8 cellular contexts compared by ENCODE assay signal in the genomic region with DNA sequence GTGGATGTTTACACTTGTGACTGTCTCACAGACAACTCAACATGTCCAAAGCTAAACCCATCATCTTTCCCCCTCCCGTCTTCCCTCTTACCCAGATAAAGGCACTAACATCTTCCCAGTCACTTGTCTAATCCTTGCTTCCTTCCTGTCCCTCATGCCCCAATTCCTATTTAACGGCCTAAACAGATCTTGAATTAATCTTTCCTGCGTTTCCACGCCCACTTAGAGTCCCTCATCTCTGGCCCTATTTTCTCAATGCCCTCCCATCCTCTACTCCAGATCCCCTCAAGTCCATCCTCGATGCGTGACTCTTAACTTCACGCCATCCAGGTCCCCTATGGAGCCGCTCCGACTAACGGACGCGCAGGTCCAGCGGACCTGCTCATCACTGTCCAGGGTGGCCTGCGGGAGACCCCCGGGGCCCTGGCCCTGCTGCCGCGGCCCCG. TPM values are rescaled to one million over a fixed set of nuclear protein-coding genes. Genes with fewer than 3 reads are reported as not detected.
A peak's percentile ranks its signal among the peaks of the same experiment; 100 is the strongest.
DNase-seq lines count a peak whose midpoint lies in the region; ATAC-seq and TF ChIP-seq lines count a peak whose summit lies in the region.

No MANE protein-coding gene starts in this region.

- H3K79me1 ChIP-seq in neuronal stem cell (ENCODE audit: low read depth, low read length), result no peaks in the 10 kb centered on the region

- H3K27ac ChIP-seq in PC-3 (ENCODE audit: low read length) (peak overlapping the region; percentile 50), neuronal stem cell (replicated peaks; ENCODE audit: low read length) (peak overlapping the region; percentile 80)

- H3K4me2 ChIP-seq in PC-3 (ENCODE audit: low read length) (peak overlapping the region; percentile 86), neuronal stem cell (ENCODE audit: insufficient read depth, low read length, poor library complexity, severe bottlenecking) (peak overlapping the region; percentile 71)

- peaks cover 52% of the 10 kb centered on the region for H3K4me1 Mint-ChIP-seq in T-helper 2 cell treated with Interferon-gamma antibody and Interleukin-4, amounts not matched to agents 5 μg/mL and 100 μg/mL, for 36 hours (ENCODE audit: low read depth)

- H3K4me3 Mint-ChIP-seq in T-helper 2 cell treated with Interferon-gamma antibody and Interleukin-4, amounts not matched to agents 5 μg/mL and 100 μg/mL, for 36 hours, result peak overlapping the region; percentile 93

- H4K8ac ChIP-seq in neuronal stem cell (ENCODE audit: low read depth, low read length), result peak overlapping the region; percentile 97

- no peak overlapping the region for H2BK15ac ChIP-seq in neuronal stem cell (ENCODE audit: low read length)

- CTCF ChIA-PET in PC-3 (lab: Charles Lee), result no interaction called here

- peak overlapping the region; percentile 83 for H2BK5ac ChIP-seq in neuronal stem cell (ENCODE audit: low read length)

- H2BK120ac ChIP-seq in neuronal stem cell (ENCODE audit: low read depth, low read length), result peak overlapping the region; percentile 69

- H3K23ac ChIP-seq in neuronal stem cell (ENCODE audit: low read depth, low read length, poor library complexity), result peak overlapping the region; percentile 100

- no peak overlapping the region for H2BK12ac ChIP-seq in neuronal stem cell (ENCODE audit: low read length)

- ATAC-seq in PC-3 (no peak), GM21717 (IDR thresholded peaks at IDR 0.05; ENCODE audit: unreplicated experiment) (no peak)

- H3K4me1 ChIP-seq in PC-3 (ENCODE audit: insufficient read depth, low read length) (peaks cover 18% of the 10 kb centered on the region; the same call in 1 of the 2 replicates), endocrine pancreas (ENCODE audit: control insufficient read depth, insufficient read depth, low read length) (no peaks in the 10 kb centered on the region), neuronal stem cell (ENCODE audit: control insufficient read depth in 2 of 2, insufficient read depth in 1 of 2, low read depth in 1 of 2, low read length in 2 of 2) (peaks cover 5 to 8% of the 10 kb centered on the region in 2 donors)

- TF ChIP-seq CTCF in PC-3 (conservative IDR thresholded peaks at IDR 0.05; ENCODE audit: low read depth, low read length), result no peak

- BruUV-seq in PC-3 (replicated peaks; lab: Mats Ljungman, UMichigan), result no TSS peak

- peaks cover 5% of the 10 kb centered on the region for H3K27me3 Mint-ChIP-seq in T-helper 2 cell treated with Interferon-gamma antibody and Interleukin-4, amounts not matched to agents 5 μg/mL and 100 μg/mL, for 36 hours (ENCODE audit: low read depth)

- H3K79me2 ChIP-seq in PC-3 (ENCODE audit: low read length), result peaks cover 25% of the 10 kb centered on the region

- H2AFZ ChIP-seq in PC-3 (ENCODE audit: low read length), result peak overlapping the region; percentile 91
- H2AFZ ChIP-seq in neuronal stem cell (ENCODE audit: low read length), result peak overlapping the region; percentile 95

- H3K27me3 ChIP-seq in PC-3 (ENCODE audit: low read length) (no peaks in the 10 kb centered on the region), endocrine pancreas (ENCODE audit: control insufficient read depth, insufficient read depth, low read length) (no peaks in the 10 kb centered on the region), neuronal stem cell (ENCODE audit: control insufficient read depth in 3 of 3, insufficient read depth in 3 of 3, low read depth in 1 of 3, low read length in 3 of 3) (no peaks in the 10 kb centered on the region)

- H3K9me3 ChIP-seq in PC-3 (ENCODE audit: low read length) (no peaks in the 10 kb centered on the region), endocrine pancreas (ENCODE audit: control insufficient read depth, low read length) (no peaks in the 10 kb centered on the region), neuronal stem cell (replicated peaks in 1 of 2; ENCODE audit: control insufficient read depth in 2 of 2, insufficient read depth in 1 of 2, low read depth in 1 of 2, low read length in 2 of 2) (no peaks in the 10 kb centered on the region)

- peaks cover 7% of the 10 kb centered on the region; the same call in 1 of the 2 replicates for H3K36me3 ChIP-seq in PC-3 (ENCODE audit: low read depth, low read length)
- no peaks in the 10 kb centered on the region for H3K36me3 ChIP-seq in endocrine pancreas (ENCODE audit: control insufficient read depth, insufficient read depth, low read length)
- H3K36me3 ChIP-seq in neuronal stem cell (replicated peaks in 1 of 2; ENCODE audit: control insufficient read depth in 2 of 2, insufficient read depth in 2 of 2, low read length in 2 of 2), result peaks cover 3 to 13% of the 10 kb centered on the region in 2 donors

- DNase-seq in T-helper 2 cell treated with Interferon-gamma antibody and Interleukin-4, amounts not matched to agents 5 μg/mL and 100 μg/mL, for 36 hours (ENCODE audit: low spot score), result no peak
- DNase-seq in T-helper 2 cell, result no peak
- no peak for DNase-seq in PC-3
- DNase-seq in neuronal stem cell (ENCODE audit: low spot score), result no peak
- no peak for DNase-seq in DMS114 treated with DMSO at 0.1 percent for 48 hours (lab: John Stamatoyannopoulos, UW; ENCODE audit: unreplicated experiment)
- DNase-seq in activated effector memory CD4-positive, alpha-beta T cell treated with Interleukin-2 at 50 U/mL for 16 hours, result no peak

- H3K9me2 ChIP-seq in PC-3 (replicated peaks; ENCODE audit: low read length), result no peaks in the 10 kb centered on the region

- POLR2A ChIA-PET in PC-3 (lab: Charles Lee; ENCODE audit: unreplicated experiment), result no interaction called here

- peak overlapping the region; percentile 94 for H3K18ac ChIP-seq in neuronal stem cell (ENCODE audit: low read length)

- no peak overlapping the region for H2AK5ac ChIP-seq in neuronal stem cell (ENCODE audit: low read depth, low read length)

- H3K9ac ChIP-seq in PC-3 (ENCODE audit: low read length), result peak overlapping the region; percentile 96
- peak overlapping the region; percentile 67 for H3K9ac ChIP-seq in endocrine pancreas (ENCODE audit: control insufficient read depth, insufficient read depth, low read length)
- peak overlapping the region; percentile 96 for H3K9ac ChIP-seq in neuronal stem cell (ENCODE audit: low read depth, low read length, poor library complexity)

- no CpG with 5 or more reads among the region's 18 CpGs for WGBS in neuronal stem cell (ENCODE audit: extremely low coverage in 2 of 2, insufficient read length in 2 of 2, insufficient replicate concordance in 1 of 2), 2 donors

- H3K36me3 Mint-ChIP-seq in T-helper 2 cell treated with Interferon-gamma antibody and Interleukin-4, amounts not matched to agents 5 μg/mL and 100 μg/mL, for 36 hours (ENCODE audit: low read depth), result peaks cover 14% of the 10 kb centered on the region

- peak overlapping the region; percentile 87 for H3K27ac Mint-ChIP-seq in T-helper 2 cell treated with Interferon-gamma antibody and Interleukin-4, amounts not matched to agents 5 μg/mL and 100 μg/mL, for 36 hours

- no peak overlapping the region for H3K4ac ChIP-seq in neuronal stem cell (ENCODE audit: low read length)

- H4K91ac ChIP-seq in neuronal stem cell (ENCODE audit: low read depth, low read length, poor library complexity), result no peak overlapping the region

- peak overlapping the region; percentile 93 for H3K4me3 ChIP-seq in PC-3 (ENCODE audit: low read length)
- peak overlapping the region; percentile 76 for H3K4me3 ChIP-seq in endocrine pancreas (ENCODE audit: control insufficient read depth, insufficient read depth, low read length)
- H3K4me3 ChIP-seq in neuronal stem cell (ENCODE audit: low read length in 2 of 2), result peak overlapping the region; percentile 84 to 85

- intact Hi-C loops in PC-3 (cut with micrococcal nuclease), result loop anchor here (2.0 to 5.0 kb wide), 2 partner anchors 47 to 198 kb away; no protein-coding TSS in a partner anchor

- H4K20me1 ChIP-seq in PC-3 (ENCODE audit: low read length), result no peaks in the 10 kb centered on the region

- peaks cover 4% of the 10 kb centered on the region for H3K9me3 Mint-ChIP-seq in T-helper 2 cell treated with Interferon-gamma antibody and Interleukin-4, amounts not matched to agents 5 μg/mL and 100 μg/mL, for 36 hours

- H3F3A ChIP-seq in PC-3 (ENCODE audit: low read length, unreplicated experiment), result no peaks in the 10 kb centered on the region

- peak overlapping the region; percentile 96 for H3K14ac ChIP-seq in neuronal stem cell (ENCODE audit: low read length)

RNA-seq across cellular contexts. Expression of a gene that starts 0.7 kb away (rescaled TPM):
- total RNA-seq in PC-3 (2014; rRNA removed), result 19.5 and 23.1 TPM in 2 replicates
- polyA plus RNA-seq in neuronal stem cell (2013, experiment 1 of 2), result 19.6 TPM
- polyA plus RNA-seq in neuronal stem cell (2013, experiment 2 of 2), result 19.6 TPM

RNA-seq across cellular contexts. Expression of a gene that starts 40.0 kb away (rescaled TPM):
- not detected in 2 replicates for total RNA-seq in PC-3 (2014; rRNA removed)
- polyA plus RNA-seq in neuronal stem cell (2013, experiment 1 of 2), result 0.45 TPM
- 0.46 TPM for polyA plus RNA-seq in neuronal stem cell (2013, experiment 2 of 2)
